In genomic region chr10:44259090-44259874, GRCh38 we compare ENCODE assay signal across 1 cellular context.
TF ChIP-seq lines count a peak whose summit lies in the region.

No MANE protein-coding gene starts in this region.

TF ChIP-seq in HepG2, 621 proteins besides CTCF, POLR2A, EP300 and RAD21 (continued from another document and continues in another):
- TF ChIP-seq, protein P1, sequence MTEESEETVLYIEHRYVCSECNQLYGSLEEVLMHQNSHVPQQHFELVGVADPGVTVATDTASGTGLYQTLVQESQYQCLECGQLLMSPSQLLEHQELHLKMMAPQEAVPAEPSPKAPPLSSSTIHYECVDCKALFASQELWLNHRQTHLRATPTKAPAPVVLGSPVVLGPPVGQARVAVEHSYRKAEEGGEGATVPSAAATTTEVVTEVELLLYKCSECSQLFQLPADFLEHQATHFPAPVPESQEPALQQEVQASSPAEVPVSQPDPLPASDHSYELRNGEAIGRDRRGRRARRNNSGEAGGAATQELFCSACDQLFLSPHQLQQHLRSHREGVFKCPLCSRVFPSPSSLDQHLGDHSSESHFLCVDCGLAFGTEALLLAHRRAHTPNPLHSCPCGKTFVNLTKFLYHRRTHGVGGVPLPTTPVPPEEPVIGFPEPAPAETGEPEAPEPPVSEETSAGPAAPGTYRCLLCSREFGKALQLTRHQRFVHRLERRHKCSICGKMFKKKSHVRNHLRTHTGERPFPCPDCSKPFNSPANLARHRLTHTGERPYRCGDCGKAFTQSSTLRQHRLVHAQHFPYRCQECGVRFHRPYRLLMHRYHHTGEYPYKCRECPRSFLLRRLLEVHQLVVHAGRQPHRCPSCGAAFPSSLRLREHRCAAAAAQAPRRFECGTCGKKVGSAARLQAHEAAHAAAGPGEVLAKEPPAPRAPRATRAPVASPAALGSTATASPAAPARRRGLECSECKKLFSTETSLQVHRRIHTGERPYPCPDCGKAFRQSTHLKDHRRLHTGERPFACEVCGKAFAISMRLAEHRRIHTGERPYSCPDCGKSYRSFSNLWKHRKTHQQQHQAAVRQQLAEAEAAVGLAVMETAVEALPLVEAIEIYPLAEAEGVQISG (CRISPR knock-in tag; IDR thresholded peaks at IDR 0.05), result peak; percentile 73; the same call in 1 of the 2 replicates
- TF ChIP-seq SNAPC5 (CRISPR knock-in tag; IDR thresholded peaks at IDR 0.05; ENCODE audit: borderline replicate concordance) (no peak), DDIT3 (CRISPR knock-in tag; IDR thresholded peaks at IDR 0.05) (0 out of 2 replicates have a peak, but pooled peaks have one; percentile 55), ZNF17 (CRISPR knock-in tag; IDR thresholded peaks at IDR 0.05) (no peak; the same call in 1 of the 2 replicates), GMEB2 (CRISPR knock-in tag; IDR thresholded peaks at IDR 0.05; ENCODE audit: low read depth) (no peak), FOXK1 (CRISPR knock-in tag; IDR thresholded peaks at IDR 0.05; ENCODE audit: borderline replicate concordance, low read depth) (peak; percentile 92), ZHX1 (CRISPR knock-in tag; IDR thresholded peaks at IDR 0.05; ENCODE audit: low read depth) (peak; percentile 73; the same call in 1 of the 2 replicates), ZNF780A (CRISPR knock-in tag; IDR thresholded peaks at IDR 0.05) (0 out of 2 replicates have a peak, but pooled peaks have one; percentile 40), ARID3A (IDR thresholded peaks at IDR 0.05; ENCODE audit: low read depth, low read length) (peak; percentile 67), MED8 (CRISPR knock-in tag; IDR thresholded peaks at IDR 0.05; ENCODE audit: insufficient replicate concordance) (peak; percentile 92), ZNF607 (CRISPR knock-in tag; IDR thresholded peaks at IDR 0.05; ENCODE audit: borderline replicate concordance) (peak; percentile 94), NAIF1 (CRISPR knock-in tag; IDR thresholded peaks at IDR 0.05; ENCODE audit: borderline replicate concordance) (peak; percentile 74; the same call in 1 of the 2 replicates), ZNF75D (CRISPR knock-in tag; IDR thresholded peaks at IDR 0.05; ENCODE audit: borderline replicate concordance) (no peak), SP1 (IDR thresholded peaks at IDR 0.05) (no peak), SP1 (CRISPR knock-in tag; IDR thresholded peaks at IDR 0.05) (0 out of 2 replicates have a peak, but pooled peaks have one; percentile 50), DPF2 (CRISPR knock-in tag; IDR thresholded peaks at IDR 0.05; ENCODE audit: borderline replicate concordance, low read depth) (peak; percentile 83), ZKSCAN5 (CRISPR knock-in tag; IDR thresholded peaks at IDR 0.05) (no peak), REPIN1 (CRISPR knock-in tag; IDR thresholded peaks at IDR 0.05; ENCODE audit: borderline replicate concordance, low read depth) (peak; percentile 95), DR1 (CRISPR knock-in tag; IDR thresholded peaks at IDR 0.05) (0 out of 2 replicates have a peak, but pooled peaks have one; percentile 33), ZNF225 (CRISPR knock-in tag; IDR thresholded peaks at IDR 0.05) (0 out of 2 replicates have a peak, but pooled peaks have one; percentile 19), SP140L (CRISPR knock-in tag; IDR thresholded peaks at IDR 0.05; ENCODE audit: borderline replicate concordance) (0 out of 2 replicates have a peak, but pooled peaks have one; percentile 78), ZNF83 (CRISPR knock-in tag; IDR thresholded peaks at IDR 0.05; ENCODE audit: borderline replicate concordance) (no peak; the same call in 1 of the 2 replicates), HMG20A (CRISPR knock-in tag; IDR thresholded peaks at IDR 0.05; ENCODE audit: borderline replicate concordance) (peak; percentile 95), MNT (IDR thresholded peaks at IDR 0.05) (no peak), ZSCAN22 (CRISPR knock-in tag; IDR thresholded peaks at IDR 0.05) (0 out of 2 replicates have a peak, but pooled peaks have one; percentile 78), MAFF (IDR thresholded peaks at IDR 0.05; ENCODE audit: low read depth, low read length) (no peak), DNMT3B (CRISPR knock-in tag; conservative IDR thresholded peaks at IDR 0.05) (peak; percentile 85; the same call in 1 of the 2 replicates), ATF7-NPFF (CRISPR knock-in tag; IDR thresholded peaks at IDR 0.05; ENCODE audit: low read depth) (peak; percentile 92; the same call in 1 of the 2 replicates), MYNN (CRISPR knock-in tag; IDR thresholded peaks at IDR 0.05; ENCODE audit: low read depth) (no peak), RFXAP (CRISPR knock-in tag; IDR thresholded peaks at IDR 0.05; ENCODE audit: borderline replicate concordance) (0 out of 2 replicates have a peak, but pooled peaks have one; percentile 85), ZMAT5 (CRISPR knock-in tag; IDR thresholded peaks at IDR 0.05; ENCODE audit: borderline replicate concordance, low read depth) (0 out of 2 replicates have a peak, but pooled peaks have one; percentile 57), HDAC6 (IDR thresholded peaks at IDR 0.05; ENCODE audit: low read depth, low read length) (no peak), ZNF550 (CRISPR knock-in tag; IDR thresholded peaks at IDR 0.05; ENCODE audit: borderline replicate concordance) (no peak), PHF20 (CRISPR knock-in tag; IDR thresholded peaks at IDR 0.05) (peak; percentile 45; the same call in 1 of the 2 replicates), IRF1 (CRISPR knock-in tag; IDR thresholded peaks at IDR 0.05; ENCODE audit: low read depth) (no peak), ZNF230 (CRISPR knock-in tag; IDR thresholded peaks at IDR 0.05) (peak; percentile 94), ZEB1 (IDR thresholded peaks at IDR 0.05; ENCODE audit: insufficient replicate concordance, low read depth) (peak; percentile 82)
- TF ChIP-seq, protein P2, sequence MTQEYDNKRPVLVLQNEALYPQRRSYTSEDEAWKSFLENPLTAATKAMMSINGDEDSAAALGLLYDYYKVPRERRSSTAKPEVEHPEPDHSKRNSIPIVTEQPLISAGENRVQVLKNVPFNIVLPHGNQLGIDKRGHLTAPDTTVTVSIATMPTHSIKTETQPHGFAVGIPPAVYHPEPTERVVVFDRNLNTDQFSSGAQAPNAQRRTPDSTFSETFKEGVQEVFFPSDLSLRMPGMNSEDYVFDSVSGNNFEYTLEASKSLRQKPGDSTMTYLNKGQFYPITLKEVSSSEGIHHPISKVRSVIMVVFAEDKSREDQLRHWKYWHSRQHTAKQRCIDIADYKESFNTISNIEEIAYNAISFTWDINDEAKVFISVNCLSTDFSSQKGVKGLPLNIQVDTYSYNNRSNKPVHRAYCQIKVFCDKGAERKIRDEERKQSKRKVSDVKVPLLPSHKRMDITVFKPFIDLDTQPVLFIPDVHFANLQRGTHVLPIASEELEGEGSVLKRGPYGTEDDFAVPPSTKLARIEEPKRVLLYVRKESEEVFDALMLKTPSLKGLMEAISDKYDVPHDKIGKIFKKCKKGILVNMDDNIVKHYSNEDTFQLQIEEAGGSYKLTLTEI (CRISPR knock-in tag; conservative IDR thresholded peaks at IDR 0.05), result no peak
- TF ChIP-seq, protein P3, sequence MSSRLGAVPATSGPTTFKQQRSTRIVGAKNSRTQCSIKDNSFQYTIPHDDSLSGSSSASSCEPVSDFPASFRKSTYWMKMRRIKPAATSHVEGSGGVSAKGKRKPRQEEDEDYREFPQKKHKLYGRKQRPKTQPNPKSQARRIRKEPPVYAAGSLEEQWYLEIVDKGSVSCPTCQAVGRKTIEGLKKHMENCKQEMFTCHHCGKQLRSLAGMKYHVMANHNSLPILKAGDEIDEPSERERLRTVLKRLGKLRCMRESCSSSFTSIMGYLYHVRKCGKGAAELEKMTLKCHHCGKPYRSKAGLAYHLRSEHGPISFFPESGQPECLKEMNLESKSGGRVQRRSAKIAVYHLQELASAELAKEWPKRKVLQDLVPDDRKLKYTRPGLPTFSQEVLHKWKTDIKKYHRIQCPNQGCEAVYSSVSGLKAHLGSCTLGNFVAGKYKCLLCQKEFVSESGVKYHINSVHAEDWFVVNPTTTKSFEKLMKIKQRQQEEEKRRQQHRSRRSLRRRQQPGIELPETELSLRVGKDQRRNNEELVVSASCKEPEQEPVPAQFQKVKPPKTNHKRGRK (CRISPR knock-in tag; IDR thresholded peaks at IDR 0.05), result no peak
- TF ChIP-seq, protein P4, sequence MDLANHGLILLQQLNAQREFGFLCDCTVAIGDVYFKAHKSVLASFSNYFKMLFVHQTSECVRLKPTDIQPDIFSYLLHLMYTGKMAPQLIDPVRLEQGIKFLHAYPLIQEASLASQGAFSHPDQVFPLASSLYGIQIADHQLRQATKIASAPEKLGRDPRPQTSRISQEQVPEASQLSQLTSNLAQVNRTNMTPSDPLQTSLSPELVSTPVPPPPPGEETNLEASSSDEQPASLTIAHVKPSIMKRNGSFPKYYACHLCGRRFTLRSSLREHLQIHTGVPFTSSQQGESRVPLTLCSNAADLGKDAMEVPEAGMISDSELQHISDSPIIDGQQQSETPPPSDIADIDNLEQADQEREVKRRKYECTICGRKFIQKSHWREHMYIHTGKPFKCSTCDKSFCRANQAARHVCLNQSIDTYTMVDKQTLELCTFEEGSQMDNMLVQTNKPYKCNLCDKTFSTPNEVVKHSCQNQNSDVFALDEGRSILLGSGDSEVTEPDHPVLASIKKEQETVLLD (CRISPR knock-in tag; IDR thresholded peaks at IDR 0.05; ENCODE audit: low read depth), result no peak
- TF ChIP-seq, protein P5, sequence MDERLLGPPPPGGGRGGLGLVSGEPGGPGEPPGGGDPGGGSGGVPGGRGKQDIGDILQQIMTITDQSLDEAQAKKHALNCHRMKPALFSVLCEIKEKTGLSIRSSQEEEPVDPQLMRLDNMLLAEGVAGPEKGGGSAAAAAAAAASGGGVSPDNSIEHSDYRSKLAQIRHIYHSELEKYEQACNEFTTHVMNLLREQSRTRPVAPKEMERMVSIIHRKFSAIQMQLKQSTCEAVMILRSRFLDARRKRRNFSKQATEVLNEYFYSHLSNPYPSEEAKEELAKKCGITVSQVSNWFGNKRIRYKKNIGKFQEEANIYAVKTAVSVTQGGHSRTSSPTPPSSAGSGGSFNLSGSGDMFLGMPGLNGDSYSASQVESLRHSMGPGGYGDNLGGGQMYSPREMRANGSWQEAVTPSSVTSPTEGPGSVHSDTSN (CRISPR knock-in tag; IDR thresholded peaks at IDR 0.05), result peak; percentile 54; the same call in 1 of the 2 replicates
